1 cellular context compared by ENCODE assay signal in the genomic region with DNA sequence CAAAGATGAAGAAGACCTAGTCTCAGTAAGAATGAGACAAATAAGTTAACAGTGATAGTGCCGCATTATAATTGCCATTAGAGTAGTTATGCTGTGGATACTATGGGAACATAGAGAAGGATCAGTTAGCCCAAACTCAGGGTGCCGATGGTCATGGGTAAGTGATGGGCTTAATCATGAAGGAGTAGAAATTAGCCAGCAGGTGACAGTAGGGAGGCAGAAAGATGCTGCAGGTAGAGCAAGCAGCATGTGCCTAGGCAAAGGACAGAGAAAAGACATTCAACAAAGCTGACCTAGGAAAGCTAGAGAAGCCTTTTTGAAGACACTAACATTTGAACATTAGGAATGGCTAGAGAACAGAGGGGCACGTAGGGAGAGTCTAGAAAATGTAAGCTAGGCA.
TF ChIP-seq lines count a peak whose summit lies in the region.

No MANE protein-coding gene starts in this region.

TF ChIP-seq in H1, 55 proteins besides CTCF, POLR2A, EP300 and RAD21:
- no peak for TF ChIP-seq RBBP5 (IDR thresholded peaks at IDR 0.05; ENCODE audit: borderline replicate concordance, low read depth, low read length)
- no peak for TF ChIP-seq TEAD4 (IDR thresholded peaks at IDR 0.05; ENCODE audit: low read depth, low read length)
- no peak for TF ChIP-seq SP2 (IDR thresholded peaks at IDR 0.05; ENCODE audit: low read length)
- no peak for TF ChIP-seq FOSL1 (IDR thresholded peaks at IDR 0.05; ENCODE audit: insufficient read depth, low read depth, low read length)
- no peak for TF ChIP-seq JUND (IDR thresholded peaks at IDR 0.05; ENCODE audit: low read length)
- no peak for TF ChIP-seq TCF12 (IDR thresholded peaks at IDR 0.05; ENCODE audit: low read depth, low read length)
- TF ChIP-seq NRF1 (IDR thresholded peaks at IDR 0.05; ENCODE audit: low read depth, low read length) = no peak
- TF ChIP-seq, protein P1, sequence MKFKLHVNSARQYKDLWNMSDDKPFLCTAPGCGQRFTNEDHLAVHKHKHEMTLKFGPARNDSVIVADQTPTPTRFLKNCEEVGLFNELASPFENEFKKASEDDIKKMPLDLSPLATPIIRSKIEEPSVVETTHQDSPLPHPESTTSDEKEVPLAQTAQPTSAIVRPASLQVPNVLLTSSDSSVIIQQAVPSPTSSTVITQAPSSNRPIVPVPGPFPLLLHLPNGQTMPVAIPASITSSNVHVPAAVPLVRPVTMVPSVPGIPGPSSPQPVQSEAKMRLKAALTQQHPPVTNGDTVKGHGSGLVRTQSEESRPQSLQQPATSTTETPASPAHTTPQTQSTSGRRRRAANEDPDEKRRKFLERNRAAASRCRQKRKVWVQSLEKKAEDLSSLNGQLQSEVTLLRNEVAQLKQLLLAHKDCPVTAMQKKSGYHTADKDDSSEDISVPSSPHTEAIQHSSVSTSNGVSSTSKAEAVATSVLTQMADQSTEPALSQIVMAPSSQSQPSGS (IDR thresholded peaks at IDR 0.05; ENCODE audit: low read length) = no peak
- no peak for TF ChIP-seq KDM1A (IDR thresholded peaks at IDR 0.05; ENCODE audit: borderline replicate concordance, low read length)
- no peak for TF ChIP-seq PHF8 (conservative IDR thresholded peaks at IDR 0.05; ENCODE audit: low read depth, low read length)
- no peak for TF ChIP-seq SAP30 (IDR thresholded peaks at IDR 0.05; ENCODE audit: insufficient read depth, insufficient replicate concordance, low read length)
- TF ChIP-seq BACH1 (IDR thresholded peaks at IDR 0.05; ENCODE audit: low read length) = no peak
- TF ChIP-seq BRCA1 (IDR thresholded peaks at IDR 0.05; ENCODE audit: low read depth, low read length) = no peak
